In the genomic region with DNA sequence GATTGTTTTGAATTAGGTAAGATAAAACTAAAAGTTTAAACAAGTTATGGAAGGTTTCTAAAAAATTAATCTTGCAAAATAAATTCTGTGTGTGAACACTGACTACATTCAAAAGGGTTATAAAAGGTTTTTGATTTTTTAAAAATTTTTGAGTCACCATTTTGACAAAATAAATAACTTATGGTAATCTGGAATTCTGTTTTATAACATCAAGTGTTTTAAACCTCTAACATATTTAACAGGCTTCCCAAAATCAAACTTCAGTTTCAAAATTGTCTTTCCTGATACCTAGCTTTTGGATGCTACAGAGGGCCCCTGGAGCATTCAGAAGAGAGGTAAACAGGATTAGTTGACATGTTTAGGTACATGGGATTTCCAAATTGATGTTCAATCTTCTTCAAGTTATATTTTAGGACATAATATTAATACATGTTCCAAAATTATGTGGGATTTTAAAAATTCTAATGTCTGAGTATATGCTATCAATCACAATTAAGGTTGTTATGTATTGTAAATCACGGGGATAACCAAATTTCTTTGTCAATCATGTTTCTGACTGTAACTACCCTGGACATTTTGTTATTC, we compare ENCODE assay signal across 38 cellular contexts. TPM values are rescaled to one million over a fixed set of nuclear protein-coding genes. Genes with fewer than 3 reads are reported as not detected.
"Had no signal": no experiment of that assay in that cellular context is flagged by ENCODE, and none has a peak within 500 bp of the region (broad histone marks: within the 10 kb centered on the region; RNA-seq: fewer than 3 reads in every experiment).

No MANE protein-coding gene starts in this region.

- DNase-seq: activated CD4-positive, alpha-beta memory T cell treated with anti-CD3 and anti-CD28 coated beads, Interleukin-2, amount 10 ng/mL, durations not matched to agents 7 days and 5 days; activated CD4-positive, alpha-beta T cell treated with anti-CD3 and anti-CD28 coated beads for 1 hour; activated CD4-positive, alpha-beta T cell treated with anti-CD3 and anti-CD28 coated beads for 4 hours; activated CD4-positive, alpha-beta T cell treated with anti-CD3 and anti-CD28 coated beads, Interleukin-2, amount 10 ng/mL, durations not matched to agents 7 days and 5 days; activated CD4-positive, alpha-beta T cell treated with anti-CD3 and anti-CD28 coated beads, Interleukin-2, amount 50 U/mL, for 4 hours; activated CD8-positive, alpha-beta memory T cell treated with anti-CD3 and anti-CD28 coated beads, Interleukin-2, amount 50 U/mL, for 48 hours; activated effector memory CD4-positive, alpha-beta T cell treated with Interleukin-2 at 50 U/mL for 16 hours; activated gamma-delta T cell treated with Interleukin-2 at 50 U/mL for 16 hours; activated naive CD4-positive, alpha-beta T cell treated with anti-CD3 and anti-CD28 coated beads, Interleukin-2, amount 50 U/mL, for 16 hours; activated naive CD4-positive, alpha-beta T cell treated with Interleukin-2 at 50 U/mL for 16 hours; activated T-cell treated with anti-CD3 and anti-CD28 coated beads for 4 hours; activated T-cell treated with anti-CD3 and anti-CD28 coated beads, Interleukin-2, amount 50 U/mL, for 4 hours; amniotic stem cell; anterior cingulate cortex; body of pancreas; caudate nucleus; cortex of kidney; dermis blood vessel endothelial cell; effector CD4-positive, alpha-beta T cell; effector memory CD8-positive, alpha-beta T cell; esophagus squamous epithelium; foreskin melanocyte; heart right ventricle; T-helper 2 cell had no signal

- H3K36me3 ChIP-seq: esophagus squamous epithelium, gastroesophageal sphincter, heart right ventricle had no signal

- H3K4me2 ChIP-seq: hepatocyte had no signal

- H3K79me2 ChIP-seq: hepatocyte had no signal

- H3K27me3 ChIP-seq: body of pancreas, esophagus squamous epithelium, gastroesophageal sphincter, heart right ventricle, hepatocyte had no signal

- ATAC-seq: activated T-cell treated with anti-CD3 and anti-CD28 coated beads, Interleukin-2, amount 50 U/mL, for 4 hours; activated T-helper 17 cell treated with anti-CD3 and anti-CD28 coated beads, Interleukin-2, amount 50 U/mL, for 72 hours; body of pancreas; effector memory CD8-positive, alpha-beta T cell; gastroesophageal sphincter; heart right ventricle; WTC11 had no signal

- FAIRE-seq: astrocyte, endometrium, endothelial cell of umbilical vein had no signal

- H3K4me3 ChIP-seq: body of pancreas, esophagus squamous epithelium, gastroesophageal sphincter, heart right ventricle, hepatocyte had no signal

- H3K27ac ChIP-seq: body of pancreas, epithelial cell of prostate, esophagus squamous epithelium, gastroesophageal sphincter, heart right ventricle, hepatocyte, VCaP had no signal

- H2AFZ ChIP-seq: hepatocyte had no signal

- H3K4me1 ChIP-seq: esophagus squamous epithelium, gastroesophageal sphincter, heart right ventricle had no signal

RNA-seq across cellular contexts. Expression of gene CPA2, which starts 8.1 kb away (rescaled TPM):
- total RNA-seq: activated CD4-positive, alpha-beta memory T cell treated with anti-CD3 and anti-CD28 coated beads, Interleukin-2, amount 10 ng/mL, durations not matched to agents 7 days and 5 days; activated CD4-positive, alpha-beta T cell treated with anti-CD3 and anti-CD28 coated beads, Interleukin-2, amount 10 ng/mL, durations not matched to agents 7 days and 5 days; astrocyte; chondrocyte; dermis blood vessel endothelial cell; endothelial cell of umbilical vein; esophagus squamous epithelium; fibroblast of lung; fibroblast of villous mesenchyme; gastroesophageal sphincter; glomerular endothelial cell had no signal
- polyA plus RNA-seq: endothelial cell of umbilical vein had no signal

RNA-seq across cellular contexts. Expression of gene CPA4, which starts 34.4 kb away (rescaled TPM):
- total RNA-seq: activated CD4-positive, alpha-beta memory T cell treated with anti-CD3 and anti-CD28 coated beads, Interleukin-2, amount 10 ng/mL, durations not matched to agents 7 days and 5 days; activated CD4-positive, alpha-beta T cell treated with anti-CD3 and anti-CD28 coated beads, Interleukin-2, amount 10 ng/mL, durations not matched to agents 7 days and 5 days; endothelial cell of umbilical vein; WTC11 had no signal

RNA-seq across cellular contexts. Expression of gene SSMEM1, which starts 50.9 kb away (rescaled TPM):
- total RNA-seq: activated CD4-positive, alpha-beta memory T cell treated with anti-CD3 and anti-CD28 coated beads, Interleukin-2, amount 10 ng/mL, durations not matched to agents 7 days and 5 days; activated CD4-positive, alpha-beta T cell treated with anti-CD3 and anti-CD28 coated beads, Interleukin-2, amount 10 ng/mL, durations not matched to agents 7 days and 5 days; activated T-cell treated with anti-CD3 and anti-CD28 coated beads, Interleukin-2, amount 50 U/mL, for 4 hours; activated T-helper 17 cell treated with anti-CD3 and anti-CD28 coated beads, Interleukin-2, amount 50 U/mL, for 72 hours; astrocyte; body of pancreas; chondrocyte; dermis blood vessel endothelial cell; endothelial cell of umbilical vein; esophagus squamous epithelium; fibroblast of lung; gastroesophageal sphincter; glomerular endothelial cell; heart right ventricle; hepatocyte; WTC11 had no signal
- polyA plus RNA-seq: endothelial cell of umbilical vein, esophagus, fibroblast of lung, heart right ventricle, hepatocyte had no signal
